Comparison of ENCODE assay signal across 8 cellular contexts in the genomic region with DNA sequence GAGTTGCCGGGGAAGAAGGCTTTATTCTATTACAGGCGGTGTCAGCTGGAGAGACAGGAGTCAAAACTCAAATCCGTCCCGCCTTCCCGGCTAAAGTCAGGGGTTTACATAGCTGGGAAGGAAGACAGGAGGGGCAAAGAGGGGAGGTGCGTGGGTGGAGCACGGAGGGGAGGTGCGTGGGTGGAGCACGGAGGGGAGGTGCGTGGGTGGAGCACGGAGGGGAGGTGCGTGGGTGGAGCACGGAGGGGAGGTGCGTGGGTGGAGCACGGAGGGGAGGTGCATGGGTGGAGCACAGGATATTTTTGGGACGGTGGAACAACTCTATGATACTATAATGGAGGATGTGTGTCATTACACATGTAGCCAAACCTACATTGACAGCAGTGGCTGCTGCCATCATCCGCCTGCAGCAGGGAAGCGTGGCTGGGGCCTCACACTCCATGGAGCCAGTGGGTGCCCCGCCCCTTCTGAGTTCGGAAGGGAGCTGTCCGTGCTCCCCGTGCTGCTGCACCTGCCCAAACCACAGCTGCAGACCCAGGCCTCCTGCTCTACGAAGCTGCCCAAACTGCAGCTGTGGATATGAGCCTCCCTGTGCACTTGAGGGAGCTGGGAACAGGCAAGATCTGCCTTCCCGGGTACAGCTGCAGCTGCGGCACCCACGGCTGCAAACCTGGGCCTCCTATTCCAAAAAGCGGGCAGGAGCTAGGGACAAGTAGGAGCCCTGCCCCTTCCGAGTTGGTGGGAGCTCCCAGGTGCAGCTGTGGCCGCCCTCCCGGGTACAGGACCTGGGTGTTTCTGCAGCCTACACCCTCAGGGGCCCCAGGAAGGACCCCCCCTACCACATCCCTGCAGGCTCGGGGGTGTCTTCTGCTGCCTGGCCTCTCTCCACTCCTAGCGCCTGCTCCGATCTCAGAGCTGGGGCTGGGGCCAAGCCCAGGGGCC.
DNase-seq lines count a peak whose midpoint lies in the region; ATAC-seq and TF ChIP-seq lines count a peak whose summit lies in the region.

No MANE protein-coding gene starts in this region.

- H3K27ac ChIP-seq in neural progenitor cell (no peak overlapping the region), vagina (no peak overlapping the region)

- H3K27me3 ChIP-seq in GM06990 (replicated peaks; ENCODE audit: control insufficient read depth, insufficient read depth, low read length) (no peaks in the 10 kb centered on the region), Loucy (ENCODE audit: insufficient read depth, low read length, poor library complexity, severe bottlenecking) (no peaks in the 10 kb centered on the region), neural progenitor cell (no peaks in the 10 kb centered on the region), vagina (no peaks in the 10 kb centered on the region)

- H3K4me2 ChIP-seq in Loucy (ENCODE audit: low read depth, low read length, poor library complexity, severe bottlenecking) (peak overlapping the region; percentile 81), neural progenitor cell (no peak overlapping the region)

- H3F3A ChIP-seq in Loucy (ENCODE audit: low read depth) (no peaks in the 10 kb centered on the region), neural progenitor cell (ENCODE audit: low read depth) (peaks cover 19% of the 10 kb centered on the region)

- intact Hi-C loops in activated CD4-positive, alpha-beta T cell treated with anti-CD3 and anti-CD28 coated beads, Interleukin-2, amount 10 ng/mL, durations not matched to agents 24 days and 14 days (cut with micrococcal nuclease), result loop anchor here (1.0 to 10.0 kb wide), 5 partner anchors 91 to 581 kb away; partner anchors contain the start of gene NCAPG2
- intact Hi-C loops in vagina (cut with DNase I), result loop anchor here (5.0 kb wide), 1 partner anchor 278 kb away; no protein-coding TSS in a partner anchor

- peaks cover 15% of the 10 kb centered on the region for H3K4me1 Mint-ChIP-seq in activated CD4-positive, alpha-beta T cell treated with anti-CD3 and anti-CD28 coated beads, Interleukin-2, amount 10 ng/mL, durations not matched to agents 24 days and 14 days
- peaks cover 20% of the 10 kb centered on the region for H3K4me1 Mint-ChIP-seq in neural progenitor cell
- peaks cover 19% of the 10 kb centered on the region for H3K4me1 Mint-ChIP-seq in nephron progenitor cell

- H3K36me3 ChIP-seq in GM06990 (ENCODE audit: control insufficient read depth, insufficient read depth, low read length), result no peaks in the 10 kb centered on the region
- no peaks in the 10 kb centered on the region for H3K36me3 ChIP-seq in Loucy (ENCODE audit: insufficient read depth, low read length)
- H3K36me3 ChIP-seq in neural progenitor cell, result no peaks in the 10 kb centered on the region
- no peaks in the 10 kb centered on the region for H3K36me3 ChIP-seq in vagina

- ATAC-seq in HG03571 (IDR thresholded peaks at IDR 0.05; ENCODE audit: unreplicated experiment), result no peak

- TF ChIP-seq POLR2A in vagina (IDR thresholded peaks at IDR 0.05), result no peak

- TF ChIP-seq CTCF in GM06990 (IDR thresholded peaks at IDR 0.05; ENCODE audit: insufficient read depth, low read length, poor library complexity, severe bottlenecking), result no peak
- no peak for TF ChIP-seq CTCF in Loucy (conservative IDR thresholded peaks at IDR 0.05; ENCODE audit: low read length)
- no peak for TF ChIP-seq CTCF in neural progenitor cell (IDR thresholded peaks at IDR 0.05)
- no peak for TF ChIP-seq CTCF in nephron progenitor cell (IDR thresholded peaks at IDR 0.05)
- TF ChIP-seq CTCF in vagina (IDR thresholded peaks at IDR 0.05), result no peak

- peak overlapping the region; percentile 78 for H3K4me3 Mint-ChIP-seq in activated CD4-positive, alpha-beta T cell treated with anti-CD3 and anti-CD28 coated beads, Interleukin-2, amount 10 ng/mL, durations not matched to agents 24 days and 14 days
- H3K4me3 Mint-ChIP-seq in neural progenitor cell (no peak overlapping the region), nephron progenitor cell (no peak overlapping the region)

- H3K9me3 Mint-ChIP-seq in activated CD4-positive, alpha-beta T cell treated with anti-CD3 and anti-CD28 coated beads, Interleukin-2, amount 10 ng/mL, durations not matched to agents 24 days and 14 days, result peaks cover 4% of the 10 kb centered on the region
- H3K9me3 Mint-ChIP-seq in neural progenitor cell (peaks cover 23% of the 10 kb centered on the region), nephron progenitor cell (peaks cover 49% of the 10 kb centered on the region)

- H3K36me3 Mint-ChIP-seq in activated CD4-positive, alpha-beta T cell treated with anti-CD3 and anti-CD28 coated beads, Interleukin-2, amount 10 ng/mL, durations not matched to agents 24 days and 14 days (ENCODE audit: low read depth), result no peaks in the 10 kb centered on the region
- H3K36me3 Mint-ChIP-seq in neural progenitor cell (no peaks in the 10 kb centered on the region), nephron progenitor cell (ENCODE audit: low read depth) (no peaks in the 10 kb centered on the region)

- no peaks in the 10 kb centered on the region for H3K79me2 ChIP-seq in Loucy (ENCODE audit: insufficient read depth, low read length)
- no peaks in the 10 kb centered on the region for H3K79me2 ChIP-seq in neural progenitor cell (ENCODE audit: low read depth)

- H3K9me3 ChIP-seq in Loucy (ENCODE audit: insufficient read depth, low read depth, low read length) (peaks cover 3% of the 10 kb centered on the region; the same call in 1 of the 2 replicates), neural progenitor cell (ENCODE audit: low read depth) (no peaks in the 10 kb centered on the region), vagina (no peaks in the 10 kb centered on the region)

- H3K4me3 ChIP-seq in GM06990 (replicated peaks; ENCODE audit: low read depth, low read length) (0 out of 2 replicates have a peak overlapping the region, but pooled peaks have one; percentile 59), Loucy (ENCODE audit: low read length, poor library complexity, severe bottlenecking) (peak overlapping the region; percentile 69), neural progenitor cell (no peak overlapping the region), vagina (no peak overlapping the region)

- no peaks in the 10 kb centered on the region for H3K9me2 ChIP-seq in Loucy (replicated peaks; ENCODE audit: low read depth, low read length)

- H2AFZ ChIP-seq in Loucy (ENCODE audit: low read length) (peak overlapping the region; percentile 80), neural progenitor cell (replicated peaks) (no peak overlapping the region)

- H3K4me1 ChIP-seq in Loucy (ENCODE audit: insufficient read depth, low read length, poor library complexity, severe bottlenecking), result peaks cover 18% of the 10 kb centered on the region
- H3K4me1 ChIP-seq in neural progenitor cell, result peaks cover 27% of the 10 kb centered on the region
- H3K4me1 ChIP-seq in vagina, result peaks cover 28% of the 10 kb centered on the region

- H3K9ac ChIP-seq in Loucy (ENCODE audit: low read depth, low read length, poor library complexity, severe bottlenecking) (peak overlapping the region; percentile 46), neural progenitor cell (no peak overlapping the region)

- peak overlapping the region; percentile 45 for H3K27ac Mint-ChIP-seq in activated CD4-positive, alpha-beta T cell treated with anti-CD3 and anti-CD28 coated beads, Interleukin-2, amount 10 ng/mL, durations not matched to agents 24 days and 14 days
- no peak overlapping the region for H3K27ac Mint-ChIP-seq in neural progenitor cell
- no peak overlapping the region for H3K27ac Mint-ChIP-seq in nephron progenitor cell

- no peaks in the 10 kb centered on the region for H3K27me3 Mint-ChIP-seq in activated CD4-positive, alpha-beta T cell treated with anti-CD3 and anti-CD28 coated beads, Interleukin-2, amount 10 ng/mL, durations not matched to agents 24 days and 14 days
- H3K27me3 Mint-ChIP-seq in neural progenitor cell (ENCODE audit: insufficient read depth, low read depth) (peaks cover 9% of the 10 kb centered on the region), nephron progenitor cell (ENCODE audit: low read depth, poor library complexity) (peaks cover 7% of the 10 kb centered on the region)

- no peaks in the 10 kb centered on the region for H4K20me1 ChIP-seq in Loucy (ENCODE audit: insufficient read depth, low read length, poor library complexity, severe bottlenecking)
- H4K20me1 ChIP-seq in neural progenitor cell (ENCODE audit: low read depth), result no peaks in the 10 kb centered on the region

- no peak for DNase-seq in GM06990 (ENCODE audit: extremely low read depth, insufficient read length)
- peak; percentile 80 for DNase-seq in activated CD4-positive, alpha-beta T cell treated with anti-CD3 and anti-CD28 coated beads, Interleukin-2, amount 10 ng/mL, durations not matched to agents 24 days and 14 days
- peak; percentile 63 for DNase-seq in neural progenitor cell (ENCODE audit: low spot score)
- no peak for DNase-seq in nephron progenitor cell
- DNase-seq in vagina (ENCODE audit: extremely low spot score in 2 of 2), result no peak
- DNase-seq in NCI-H524 treated with DMSO at 0.1 percent for 48 hours (lab: John Stamatoyannopoulos, UW), result no peak

Comparison
In these comparisons a context has a peak if more than half of its experiments do, and no peak if none do; other contexts are left out.
1. DNase-seq: peak in activated CD4-positive, alpha-beta T cell treated with anti-CD3 and anti-CD28 coated beads, Interleukin-2, amount 10 ng/mL, durations not matched to agents 24 days and 14 days (single experiment) and neural progenitor cell (single experiment); none in GM06990 (single experiment), nephron progenitor cell (single experiment), vagina (0 of 2) and NCI-H524 treated with DMSO at 0.1 percent for 48 hours (single experiment).
2. H3K4me3 ChIP-seq: peak in GM06990 (single experiment) and Loucy (single experiment); none in neural progenitor cell (single experiment) and vagina (0 of 2).